26 cellular contexts compared by ENCODE assay signal in the genomic region with DNA sequence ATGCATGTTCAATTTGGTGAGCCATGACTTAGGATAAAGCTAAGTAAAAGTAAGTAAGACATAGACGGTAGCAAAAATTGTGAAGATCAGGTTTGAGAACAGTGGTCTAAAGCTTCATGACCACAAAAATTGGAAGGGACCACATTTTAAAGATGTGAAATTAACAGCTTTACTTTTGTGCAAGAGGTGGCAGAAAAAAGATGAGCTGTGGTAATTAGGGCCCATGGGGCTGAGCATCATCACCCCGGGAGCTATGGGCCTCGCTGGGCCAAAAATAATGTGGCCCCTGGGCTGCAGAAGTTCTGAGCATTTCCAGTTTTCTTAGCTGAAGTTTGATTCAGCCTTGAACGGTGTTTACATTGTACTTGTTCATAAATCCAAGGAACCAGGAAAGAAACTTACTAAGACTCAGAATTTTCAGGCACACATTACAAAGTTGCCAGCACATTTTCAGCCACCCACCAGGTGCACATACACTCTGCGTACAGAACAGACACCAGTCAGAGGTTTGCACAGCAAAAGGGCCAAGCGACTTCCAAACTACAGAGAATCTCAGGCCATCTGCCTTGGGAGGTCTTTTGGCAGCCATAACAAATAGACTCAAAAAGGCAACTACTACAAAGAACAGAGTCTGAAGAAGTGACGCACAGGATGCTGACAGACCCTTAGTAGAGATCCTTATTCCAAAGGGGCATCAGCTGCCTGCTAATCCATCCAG. TPM values are rescaled to one million over a fixed set of nuclear protein-coding genes. Genes with fewer than 3 reads are reported as not detected.
A peak's percentile ranks its signal among the peaks of the same experiment; 100 is the strongest.
DNase-seq lines count a peak whose midpoint lies in the region; ATAC-seq, FAIRE-seq and TF ChIP-seq lines count a peak whose summit lies in the region.
"Had no signal": no experiment of that assay in that cellular context is flagged by ENCODE, and none has a peak within 500 bp of the region (broad histone marks: within the 10 kb centered on the region; RNA-seq: fewer than 3 reads in every experiment).

No MANE protein-coding gene starts in this region.

- no peak for TF ChIP-seq POLR2A in H1 (IDR thresholded peaks at IDR 0.05; ENCODE audit: control extremely low read depth in 1 of 2, low read depth in 2 of 2, low read length in 2 of 2)

- H3F3A ChIP-seq in neural progenitor cell (ENCODE audit: low read depth): peaks cover 47% of the 10 kb centered on the region

- H4K20me1 ChIP-seq in H1 (replicated peaks in 1 of 2; ENCODE audit: control insufficient read depth in 1 of 2, insufficient read depth in 2 of 2, low read length in 2 of 2) (peaks cover 0 to 10% of the 10 kb centered on the region in 2 experiments), neural progenitor cell (ENCODE audit: low read depth) (peaks cover 30% of the 10 kb centered on the region)

- H2AFZ ChIP-seq in H1 (ENCODE audit: low read length) (no peak overlapping the region), neural progenitor cell (replicated peaks) (no peak overlapping the region)

- H3K27me3 Mint-ChIP-seq in activated naive CD8-positive, alpha-beta T cell: no peaks in the 10 kb centered on the region
- H3K27me3 Mint-ChIP-seq in activated naive CD8-positive, alpha-beta T cell treated with anti-CD3 and anti-CD28 coated beads, Interleukin-2, amount 50 U/mL, for 24 hours: no peaks in the 10 kb centered on the region
- H3K27me3 Mint-ChIP-seq in neural progenitor cell (ENCODE audit: insufficient read depth, low read depth): no peaks in the 10 kb centered on the region
- H3K27me3 Mint-ChIP-seq: IgD-negative memory B cell; stimulated activated naive CD8-positive, alpha-beta T cell treated with anti-CD3 and anti-CD28 coated beads, Interleukin-15, Interleukin-2, amounts not matched to agents 100 ng/mL and 50 ng/mL, for 24 hours had no signal

- no peaks in the 10 kb centered on the region for H3K27me3 ChIP-seq in H1 (replicated peaks in 1 of 4; ENCODE audit: control insufficient read depth in 3 of 4, extremely low read depth in 1 of 4, insufficient read depth in 3 of 4, low read length in 3 of 4)
- H3K27me3 ChIP-seq in neural progenitor cell: no peaks in the 10 kb centered on the region
- H3K27me3 ChIP-seq: brain microvascular endothelial cell, uterus had no signal

- no peak overlapping the region for H4K5ac ChIP-seq in H1 (ENCODE audit: insufficient read length, low read depth, low read length)

- no peak overlapping the region for H4K8ac ChIP-seq in H1 (ENCODE audit: extremely low read depth, insufficient read depth, low read length)

- no peak overlapping the region for H2BK5ac ChIP-seq in H1 (ENCODE audit: low read depth, low read length)

- H3K4ac ChIP-seq in H1 (replicated peaks; ENCODE audit: insufficient read length, low read depth, low read length): no peak overlapping the region

- no peak overlapping the region for H3K4me3 ChIP-seq in H1 (ENCODE audit: extremely low read depth in 1 of 4, insufficient read depth in 2 of 4, low read depth in 3 of 4, low read length in 4 of 4)
- no peak overlapping the region for H3K4me3 ChIP-seq in neural progenitor cell
- H3K4me3 ChIP-seq: uterus had no signal

- no peak overlapping the region for H3K14ac ChIP-seq in H1 (ENCODE audit: insufficient read length)

- no peaks in the 10 kb centered on the region for H3K23me2 ChIP-seq in H1 (ENCODE audit: low read depth, low read length)

- H2BK12ac ChIP-seq in H1 (ENCODE audit: low read depth, low read length): no peak overlapping the region

- no peak overlapping the region for H2BK15ac ChIP-seq in H1 (ENCODE audit: low read length)

- 0 out of 2 replicates have a peak, but pooled peaks cover 2% of the 10 kb centered on the region for H3K79me1 ChIP-seq in H1 (ENCODE audit: low read depth, low read length)

- no peak overlapping the region for H3K23ac ChIP-seq in H1 (ENCODE audit: insufficient read length)

- peak overlapping the region; percentile 75 for H3K27ac Mint-ChIP-seq in activated naive CD8-positive, alpha-beta T cell
- H3K27ac Mint-ChIP-seq in activated naive CD8-positive, alpha-beta T cell treated with anti-CD3 and anti-CD28 coated beads, Interleukin-2, amount 50 U/mL, for 24 hours: no peak overlapping the region
- peak overlapping the region; percentile 50 for H3K27ac Mint-ChIP-seq in neural progenitor cell
- H3K27ac Mint-ChIP-seq: HFFc6 had no signal

- WGBS in H1 (ENCODE audit: extremely low coverage in 1 of 2, insufficient coverage in 1 of 2, insufficient read length in 1 of 2, insufficient replicate concordance in 2 of 2, low coverage in 1 of 2, low lambda C conversion rate in 2 of 2, missing lambda C conversion rate in 1 of 2), 2 experiments: 92% methylated on average over 7 of the region's 7 CpGs; no CpG with 5 or more reads in 1 of the 2 experiments

- no peak overlapping the region for H3K4me3 Mint-ChIP-seq in activated naive CD8-positive, alpha-beta T cell
- H3K4me3 Mint-ChIP-seq in activated naive CD8-positive, alpha-beta T cell treated with anti-CD3 and anti-CD28 coated beads, Interleukin-2, amount 50 U/mL, for 24 hours: no peak overlapping the region
- H3K4me3 Mint-ChIP-seq in neural progenitor cell: no peak overlapping the region
- H3K4me3 Mint-ChIP-seq: HFFc6; stimulated activated naive CD8-positive, alpha-beta T cell treated with anti-CD3 and anti-CD28 coated beads, Interleukin-15, Interleukin-2, amounts not matched to agents 100 ng/mL and 50 ng/mL, for 24 hours had no signal

- H3K18ac ChIP-seq in H1 (ENCODE audit: extremely low read depth, low read length): no peak overlapping the region

- H3K4me2 ChIP-seq in H1 (ENCODE audit: insufficient read depth in 1 of 2, low read depth in 2 of 2, low read length in 2 of 2): no peak overlapping the region
- H3K4me2 ChIP-seq in neural progenitor cell: no peak overlapping the region

- CTCF ChIA-PET in H1 (lab: Charles Lee; ENCODE audit: partially characterized antibody): interaction anchor here (1.1 to 1.4 kb wide), 4 partner anchors 16 to 446 kb away, joined by 3 to 5 read pairs (median 3); no protein-coding TSS in a partner anchor

- POLR2A ChIA-PET in H1 (lab: Charles Lee; ENCODE audit: partially characterized antibody): interaction anchor here (0.8 to 2.2 kb wide), 10 partner anchors 9 to 145 kb away, joined by 3 to 8 read pairs (median 4); a partner anchor contains a TSS

- H3K9me3 ChIP-seq in H1 (ENCODE audit: insufficient read depth in 2 of 2, low read depth in 1 of 2, low read length in 1 of 2) (no peaks in the 10 kb centered on the region), neural progenitor cell (ENCODE audit: low read depth) (no peaks in the 10 kb centered on the region)
- H3K9me3 ChIP-seq: uterus had no signal

- H2BK120ac ChIP-seq in H1 (replicated peaks; ENCODE audit: low read depth, low read length): no peak overlapping the region

- H2BK20ac ChIP-seq in H1 (ENCODE audit: low read length): no peak overlapping the region

- H3K27ac ChIP-seq in H1 (ENCODE audit: low read depth, low read length) (no peak overlapping the region), neural progenitor cell (peak overlapping the region; percentile 72)
- H3K27ac ChIP-seq: brain microvascular endothelial cell, C4-2B, uterus had no signal

- 0 out of 7 replicates have a peak overlapping the region, but pooled peaks of 1 of the 4 experiments have one; percentile 21 for H3K9ac ChIP-seq in H1 (replicated peaks in 1 of 4; ENCODE audit: extremely low read depth in 1 of 4, low read depth in 3 of 4, low read length in 3 of 4)
- H3K9ac ChIP-seq in neural progenitor cell: no peak overlapping the region

- ATAC-seq in activated naive CD8-positive, alpha-beta T cell treated with anti-CD3 and anti-CD28 coated beads, Interleukin-2, amount 50 U/mL, for 24 hours: no peak
- ATAC-seq in HG03439 (IDR thresholded peaks at IDR 0.05; ENCODE audit: unreplicated experiment): no peak

- H3K4me1 ChIP-seq in H1 (replicated peaks in 1 of 4; ENCODE audit: control insufficient read depth in 3 of 4, insufficient read depth in 4 of 4, low read length in 3 of 4) (peaks cover 0 to 1% (median 0%) of the 10 kb centered on the region in 4 experiments; a peak in 1 of 7 replicates), neural progenitor cell (peaks cover 15% of the 10 kb centered on the region)
- H3K4me1 ChIP-seq: uterus had no signal

- H3K79me2 ChIP-seq in H1 (ENCODE audit: control insufficient read depth in 1 of 2, insufficient read depth in 2 of 2, low read length in 2 of 2) (no peaks in the 10 kb centered on the region), neural progenitor cell (ENCODE audit: low read depth) (peaks cover 25% of the 10 kb centered on the region)

- peaks cover 10% of the 10 kb centered on the region for H3K4me1 Mint-ChIP-seq in activated naive CD8-positive, alpha-beta T cell (ENCODE audit: low read depth)
- peaks cover 10% of the 10 kb centered on the region for H3K4me1 Mint-ChIP-seq in activated naive CD8-positive, alpha-beta T cell treated with anti-CD3 and anti-CD28 coated beads, Interleukin-2, amount 50 U/mL, for 24 hours
- H3K4me1 Mint-ChIP-seq in neural progenitor cell: no peaks in the 10 kb centered on the region

- H3K36me3 ChIP-seq in H1 (ENCODE audit: control insufficient read depth in 2 of 4, insufficient read depth in 4 of 4, low read length in 3 of 4) (peaks cover 22 to 58% (median 42%) of the 10 kb centered on the region in 4 experiments), neural progenitor cell (no peaks in the 10 kb centered on the region)
- H3K36me3 ChIP-seq: uterus had no signal

- no peak for TF ChIP-seq RAD21 in H1 (IDR thresholded peaks at IDR 0.05 in 1 of 2, conservative IDR thresholded peaks at IDR 0.05 in 1 of 2; ENCODE audit: low read depth in 2 of 2, low read length in 2 of 2)

- FAIRE-seq in HTR-8/SVneo (lab: Jason Lieb, UNC) (peak; percentile 72), H1 (lab: Jason Lieb, UNC) (no peak)
- FAIRE-seq: D721Med, GM12891, kidney had no signal

- TF ChIP-seq EP300 in H1 (IDR thresholded peaks at IDR 0.05; ENCODE audit: borderline replicate concordance in 1 of 2, low read depth in 2 of 2, low read length in 2 of 2): no peak

- H3K56ac ChIP-seq in H1 (replicated peaks; ENCODE audit: insufficient read length, low read depth, low read length): no peak overlapping the region

- no peak overlapping the region for H4K91ac ChIP-seq in H1 (replicated peaks; ENCODE audit: insufficient read length, low read length)

- H3K36me3 Mint-ChIP-seq in activated naive CD8-positive, alpha-beta T cell: peaks cover 12% of the 10 kb centered on the region
- peaks cover 48% of the 10 kb centered on the region for H3K36me3 Mint-ChIP-seq in activated naive CD8-positive, alpha-beta T cell treated with anti-CD3 and anti-CD28 coated beads, Interleukin-2, amount 50 U/mL, for 24 hours (ENCODE audit: low read depth)
- H3K36me3 Mint-ChIP-seq in neural progenitor cell: peaks cover 37% of the 10 kb centered on the region

- DNase-seq in activated naive CD8-positive, alpha-beta T cell treated with anti-CD3 and anti-CD28 coated beads, Interleukin-2, amount 50 U/mL, for 24 hours: no peak
- DNase-seq in HTR-8/SVneo (ENCODE audit: insufficient read length, low spot score): no peak
- DNase-seq in H1 (ENCODE audit: low read depth in 1 of 2, low spot score in 2 of 2): no peak
- DNase-seq in neural progenitor cell (ENCODE audit: low spot score): no peak
- DNase-seq in retina: no peak
- DNase-seq in NCI-H146 (lab: John Stamatoyannopoulos, UW): no peak
- DNase-seq: activated CD4-positive, alpha-beta T cell treated with anti-CD3 and anti-CD28 coated beads, Interleukin-2, amount 50 U/mL, for 1 hour; activated CD8-positive, alpha-beta memory T cell treated with anti-CD3 and anti-CD28 coated beads, Interleukin-2, amount 50 U/mL, for 48 hours; brain microvascular endothelial cell; effector CD8-positive, alpha-beta T cell; EL; erythroblast; HFFc6; kidney; NCI-H1092; NCI-H526; posterior cingulate gyrus; SHP77; uterus had no signal

- no peak overlapping the region for H2AK5ac ChIP-seq in H1 (ENCODE audit: low read depth, low read length)

- no peak for TF ChIP-seq CTCF in H1 (IDR thresholded peaks at IDR 0.05; ENCODE audit: control extremely low read depth in 1 of 3, insufficient read depth in 1 of 3, low read depth in 1 of 3, low read length in 3 of 3)
- no peak for TF ChIP-seq CTCF in neural progenitor cell (IDR thresholded peaks at IDR 0.05)

- H3K9me3 Mint-ChIP-seq in activated naive CD8-positive, alpha-beta T cell (ENCODE audit: low read depth): no peaks in the 10 kb centered on the region
- H3K9me3 Mint-ChIP-seq in activated naive CD8-positive, alpha-beta T cell treated with anti-CD3 and anti-CD28 coated beads, Interleukin-2, amount 50 U/mL, for 24 hours: no peaks in the 10 kb centered on the region
- H3K9me3 Mint-ChIP-seq in neural progenitor cell: no peaks in the 10 kb centered on the region
- H3K9me3 Mint-ChIP-seq: HFFc6; IgD-negative memory B cell; stimulated activated naive CD8-positive, alpha-beta T cell treated with anti-CD3 and anti-CD28 coated beads, Interleukin-15, Interleukin-2, amounts not matched to agents 100 ng/mL and 50 ng/mL, for 24 hours had no signal

RNA-seq across cellular contexts. Expression of a gene that starts 57.7 kb away (rescaled TPM):
- 252 and 269 TPM in 2 replicates for total RNA-seq in H1 (2021; fragmentation: NEBNext Ultra II Directional; extraction: Animal tissue kit (Norgen Biotek cat#: 25700))
- polyA plus RNA-seq in H1 (2011; rRNA removed): 48.6 and 94.1 TPM in 2 replicates
- polyA plus RNA-seq in H1 (2011; cell fraction: cytosol; rRNA removed): 103 TPM
- polyA plus RNA-seq in H1 (2011; cell fraction: nucleus; rRNA removed): 35.4 TPM
- polyA plus RNA-seq in H1 (2012, experiment 1 of 2): 132 to 200 TPM (median 146 TPM) in 4 replicates
- 12.1 TPM for polyA plus RNA-seq in H1 (2012, experiment 2 of 2)
- polyA plus RNA-seq in H1 (2013, experiment 1 of 2): 195 TPM
- 199 TPM for polyA plus RNA-seq in H1 (2013, experiment 2 of 2)
- 120 and 184 TPM in 2 replicates for polyA minus RNA-seq in H1 (2011; rRNA and poly(A)+ RNA removed)
- polyA minus RNA-seq in H1 (2011; cell fraction: cytosol; rRNA and poly(A)+ RNA removed): 80.3 TPM
- polyA minus RNA-seq in H1 (2011; cell fraction: nucleus; rRNA and poly(A)+ RNA removed): 84.7 TPM
- 244 and 348 TPM in 2 replicates for total RNA-seq in neural progenitor cell (ENCODE audit: low replicate concordance)
